In the genomic region with DNA sequence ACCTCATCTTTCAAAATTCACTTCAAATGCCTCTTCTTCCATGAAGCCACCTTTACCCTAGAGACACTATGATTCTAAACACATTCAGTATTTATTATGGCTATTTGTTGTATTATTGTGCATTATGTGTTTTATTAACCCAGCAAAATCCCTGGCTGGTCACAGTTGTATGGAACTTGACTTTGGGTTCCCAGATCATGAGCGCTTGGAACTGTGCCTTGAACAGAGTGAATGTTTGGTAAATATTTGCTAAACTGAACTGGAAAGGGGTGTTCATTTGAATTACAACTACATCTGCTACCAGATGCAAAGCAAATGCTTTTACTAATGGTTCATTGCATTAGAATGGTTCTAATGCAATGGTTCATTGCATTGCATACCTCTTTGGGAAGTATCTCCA, we compare ENCODE assay signal across 23 cellular contexts.
"Had no signal": no experiment of that assay in that cellular context is flagged by ENCODE, and none has a peak within 500 bp of the region (broad histone marks: within the 10 kb centered on the region; RNA-seq: fewer than 3 reads in every experiment).

No MANE protein-coding gene starts in this region.

- H3K36me3 ChIP-seq: brain microvascular endothelial cell, cardiac muscle cell, SJSA1 had no signal

- H3K27ac ChIP-seq: brain microvascular endothelial cell, cardiac muscle cell, SJSA1 had no signal

- H3K27me3 ChIP-seq: brain microvascular endothelial cell, cardiac muscle cell, SJSA1 had no signal

- H3K4me3 ChIP-seq: cardiac muscle cell, SJSA1 had no signal

- H3K4me1 ChIP-seq: SJSA1 had no signal

- ATAC-seq: activated CD8-positive, alpha-beta memory T cell treated with anti-CD3 and anti-CD28 coated beads, Interleukin-2, amount 10 ng/mL, durations not matched to agents 7 days and 5 days; PC-3; SK-N-SH treated with all-trans-retinoic acid at 6 μM for 48 hours had no signal

- DNase-seq: activated CD4-positive, alpha-beta T cell treated with anti-CD3 and anti-CD28 coated beads for 48 hours; activated CD4-positive, alpha-beta T cell treated with anti-CD3 and anti-CD28 coated beads, Interleukin-2, amount 50 U/mL, for 4 hours; activated CD4-positive, CD25-positive, alpha-beta regulatory T cell treated with anti-CD3 and anti-CD28 coated beads, Interleukin-2, amount 50 U/mL, for 72 hours; activated CD8-positive, alpha-beta memory T cell treated with anti-CD3 and anti-CD28 coated beads, Interleukin-2, amount 10 ng/mL, durations not matched to agents 7 days and 5 days; activated gamma-delta T cell; activated naive CD4-positive, alpha-beta T cell treated with anti-CD3 and anti-CD28 coated beads for 36 hours; activated naive CD8-positive, alpha-beta T cell treated with anti-CD3 and anti-CD28 coated beads for 36 hours; activated T-cell treated with anti-CD3 and anti-CD28 coated beads, Interleukin-2, amount 50 U/mL, for 24 hours; brain microvascular endothelial cell; Karpas-422; NCI-H1105 treated with DMSO at 0.1 percent for 48 hours; NCI-H1436 treated with DMSO at 0.1 percent for 48 hours; NCI-H187 treated with DMSO at 0.1 percent for 48 hours; NCI-H2081 treated with DMSO at 0.1 percent for 48 hours; NCI-H2171; NCI-H2227 treated with DMSO at 0.1 percent for 48 hours; NCI-H510A; PC-3; SHP77; SW 1271 had no signal

- H3K9me3 ChIP-seq: SJSA1 had no signal
